Comparison of ENCODE assay signal across 19 cellular contexts in the genomic region with DNA sequence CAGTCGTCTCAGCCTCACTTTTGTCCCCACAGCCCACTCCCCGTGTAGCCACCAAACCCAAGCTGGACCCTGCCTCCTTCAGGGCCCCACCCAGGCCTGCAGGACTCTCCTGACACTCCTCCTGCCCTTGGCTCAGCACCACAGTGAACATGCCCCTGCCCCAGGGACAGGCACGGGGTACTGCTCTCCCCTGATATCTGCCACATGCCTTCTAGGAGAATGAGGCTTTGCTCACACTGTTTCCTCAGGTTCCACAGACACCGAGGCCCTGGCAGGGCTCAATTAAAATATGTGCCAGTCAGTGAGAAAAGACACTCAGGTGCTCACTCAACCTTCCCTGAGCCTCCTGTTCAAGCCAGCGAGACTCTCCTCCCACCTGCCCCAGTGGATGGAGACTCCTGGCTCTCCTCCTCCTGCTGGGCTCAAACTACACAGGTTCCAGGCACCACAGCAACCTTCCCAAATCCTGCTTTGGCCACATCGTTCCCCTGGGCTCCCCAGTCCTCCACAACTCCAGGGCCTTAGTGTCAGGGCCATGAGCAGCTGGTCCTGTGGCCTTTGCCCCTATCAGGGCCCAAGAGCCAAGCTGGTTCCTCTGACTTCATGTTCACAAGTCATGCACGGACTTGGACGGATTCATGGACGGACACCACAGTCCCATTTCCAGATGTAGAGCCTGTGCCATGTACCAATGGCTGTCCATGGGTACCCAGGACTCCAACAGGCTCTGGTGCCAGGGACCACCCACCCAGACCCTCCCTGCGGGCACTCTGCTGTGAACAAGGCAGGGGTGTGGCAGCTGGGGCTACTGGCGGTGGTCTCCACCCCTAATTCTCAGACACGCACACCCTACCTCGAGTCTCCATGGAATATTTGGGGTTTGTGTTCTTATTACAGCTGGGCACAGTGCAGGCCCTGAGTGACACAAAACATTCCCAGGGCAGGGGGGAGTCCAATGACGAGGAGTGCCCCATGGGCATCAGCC. TPM values are rescaled to one million over a fixed set of nuclear protein-coding genes. Genes with fewer than 3 reads are reported as not detected.
DNase-seq lines count a peak whose midpoint lies in the region; ATAC-seq and TF ChIP-seq lines count a peak whose summit lies in the region.
"Had no signal": no experiment of that assay in that cellular context is flagged by ENCODE, and none has a peak within 500 bp of the region (broad histone marks: within the 10 kb centered on the region; RNA-seq: fewer than 3 reads in every experiment).

No MANE protein-coding gene starts in this region.

- H3K27ac ChIP-seq in OCI-LY1 (ENCODE audit: low read depth, low read length, poor library complexity, severe bottlenecking): peak overlapping the region; percentile 95
- no peak overlapping the region for H3K27ac ChIP-seq in endodermal cell (ENCODE audit: low read depth, low read length)
- H3K27ac ChIP-seq: colonic mucosa had no signal

- peak overlapping the region; percentile 20 for H3K27ac Mint-ChIP-seq in activated T-cell treated with anti-CD3 and anti-CD28 coated beads, Interleukin-2, amount 50 U/mL, for 72 hours
- H3K27ac Mint-ChIP-seq in endodermal cell: no peak overlapping the region
- H3K27ac Mint-ChIP-seq in stimulated activated naive B cell treated with anti-CD40 and anti-IgM and Interleukin-4, amounts not matched to agents 10 μg/mL and 1 μg/mL and 100 μg/mL, for 72 hours: peak overlapping the region; percentile 94
- H3K27ac Mint-ChIP-seq: T-helper 1 cell treated with Interleukin-12 subunit alpha and Interleukin-12 subunit beta and Interleukin-4 antibody, amounts not matched to agents 30 μg/mL and 1 μg/mL, for 36 hours had no signal

- H3K27me3 ChIP-seq in OCI-LY1 (ENCODE audit: insufficient read depth, low read length) (no peaks in the 10 kb centered on the region), endodermal cell (ENCODE audit: control insufficient read depth, insufficient read depth, low read length, poor library complexity, severe bottlenecking) (no peaks in the 10 kb centered on the region)
- H3K27me3 ChIP-seq: colonic mucosa had no signal

- TF ChIP-seq CTCF in OCI-LY1 (IDR thresholded peaks at IDR 0.05; ENCODE audit: low read length) (no peak), endodermal cell (conservative IDR thresholded peaks at IDR 0.05) (no peak)

- H3K4me3 Mint-ChIP-seq in activated T-cell treated with anti-CD3 and anti-CD28 coated beads, Interleukin-2, amount 50 U/mL, for 72 hours: no peak overlapping the region
- H3K4me3 Mint-ChIP-seq in endodermal cell: no peak overlapping the region
- peak overlapping the region in 1 of 2 donors; percentile 17 for H3K4me3 Mint-ChIP-seq in stimulated activated naive B cell treated with anti-CD40 and anti-IgM and Interleukin-4, amounts not matched to agents 10 μg/mL and 1 μg/mL and 100 μg/mL, for 72 hours
- H3K4me3 Mint-ChIP-seq: immature natural killer cell; T-helper 1 cell treated with Interleukin-12 subunit alpha and Interleukin-12 subunit beta and Interleukin-4 antibody, amounts not matched to agents 30 μg/mL and 1 μg/mL, for 36 hours had no signal

- H3F3A ChIP-seq in OCI-LY1 (ENCODE audit: insufficient read depth, low read length): no peaks in the 10 kb centered on the region; the same call in 1 of the 2 replicates

- no peaks in the 10 kb centered on the region for H3K9me3 Mint-ChIP-seq in activated T-cell treated with anti-CD3 and anti-CD28 coated beads, Interleukin-2, amount 50 U/mL, for 72 hours
- no peaks in the 10 kb centered on the region for H3K9me3 Mint-ChIP-seq in endodermal cell
- H3K9me3 Mint-ChIP-seq in stimulated activated naive B cell treated with anti-CD40 and anti-IgM and Interleukin-4, amounts not matched to agents 10 μg/mL and 1 μg/mL and 100 μg/mL, for 72 hours: no peaks in the 10 kb centered on the region
- H3K9me3 Mint-ChIP-seq: immature natural killer cell; T-helper 1 cell treated with Interleukin-12 subunit alpha and Interleukin-12 subunit beta and Interleukin-4 antibody, amounts not matched to agents 30 μg/mL and 1 μg/mL, for 36 hours had no signal

- H4K20me1 ChIP-seq in OCI-LY1 (ENCODE audit: insufficient read depth, low read length): no peaks in the 10 kb centered on the region

- H3K4me3 ChIP-seq in OCI-LY1 (ENCODE audit: low read depth, low read length, poor library complexity, severe bottlenecking) (peak overlapping the region; percentile 52), endodermal cell (ENCODE audit: low read length) (no peak overlapping the region)
- H3K4me3 ChIP-seq: colonic mucosa had no signal

- WGBS in endodermal cell (ENCODE audit: insufficient coverage in 1 of 2, insufficient read length in 1 of 2), 2 experiments: 92 to 93% methylated on average over 11 to 14 of the region's 14 CpGs

- peaks cover 0 to 3% of the 10 kb centered on the region in 2 donors for H3K36me3 Mint-ChIP-seq in activated T-cell treated with anti-CD3 and anti-CD28 coated beads, Interleukin-2, amount 50 U/mL, for 72 hours (ENCODE audit: insufficient read depth in 2 of 2)
- peaks cover 16% of the 10 kb centered on the region for H3K36me3 Mint-ChIP-seq in endodermal cell (ENCODE audit: low read depth)
- H3K36me3 Mint-ChIP-seq in stimulated activated naive B cell treated with anti-CD40 and anti-IgM and Interleukin-4, amounts not matched to agents 10 μg/mL and 1 μg/mL and 100 μg/mL, for 72 hours: peaks cover 27 to 48% of the 10 kb centered on the region in 2 donors

- no peak overlapping the region for H2AFZ ChIP-seq in OCI-LY1 (ENCODE audit: low read length)

- ATAC-seq in activated T-cell treated with anti-CD3 and anti-CD28 coated beads, Interleukin-2, amount 50 U/mL, for 72 hours (replicated peaks in 1 of 2): no peak
- ATAC-seq in stimulated activated naive B cell treated with anti-CD40 and anti-IgM and Interleukin-4, amounts not matched to agents 10 μg/mL and 1 μg/mL and 100 μg/mL, for 72 hours (replicated peaks): no peak
- ATAC-seq: activated CD4-positive, CD25-positive, alpha-beta regulatory T cell treated with anti-CD3 and anti-CD28 coated beads, Interleukin-2, amount 50 U/mL, for 24 hours; esophagus mucosa; HepG2 had no signal

- no peaks in the 10 kb centered on the region for H3K9me2 ChIP-seq in OCI-LY1 (ENCODE audit: low read depth, low read length)

- H3K4me1 Mint-ChIP-seq in activated T-cell treated with anti-CD3 and anti-CD28 coated beads, Interleukin-2, amount 50 U/mL, for 72 hours (ENCODE audit: low read depth): peaks cover 12% of the 10 kb centered on the region
- peaks cover 5% of the 10 kb centered on the region for H3K4me1 Mint-ChIP-seq in endodermal cell
- peaks cover 63 to 87% of the 10 kb centered on the region in 2 donors for H3K4me1 Mint-ChIP-seq in stimulated activated naive B cell treated with anti-CD40 and anti-IgM and Interleukin-4, amounts not matched to agents 10 μg/mL and 1 μg/mL and 100 μg/mL, for 72 hours

- H3K9me3 ChIP-seq in OCI-LY1 (ENCODE audit: low read length): no peaks in the 10 kb centered on the region
- no peaks in the 10 kb centered on the region for H3K9me3 ChIP-seq in endodermal cell (ENCODE audit: control insufficient read depth, low read length)
- H3K9me3 ChIP-seq: colonic mucosa had no signal

- peak overlapping the region; percentile 59; the same call in 1 of the 2 replicates for H3K9ac ChIP-seq in OCI-LY1 (ENCODE audit: low read length)
- H3K9ac ChIP-seq in endodermal cell (ENCODE audit: extremely low read depth, low read length, poor library complexity, severe bottlenecking): no peak overlapping the region

- H3K4me1 ChIP-seq in OCI-LY1 (ENCODE audit: insufficient read depth, low read length, severe bottlenecking) (peaks cover 97% of the 10 kb centered on the region), endodermal cell (ENCODE audit: control insufficient read depth, insufficient read depth, low read length) (peaks cover 4% of the 10 kb centered on the region)
- H3K4me1 ChIP-seq: colonic mucosa had no signal

- H3K36me3 ChIP-seq in OCI-LY1 (ENCODE audit: insufficient read depth, low read length) (peaks cover 22% of the 10 kb centered on the region; the same call in 1 of the 2 replicates), endodermal cell (ENCODE audit: control insufficient read depth, insufficient read depth, low read length) (peaks cover 25% of the 10 kb centered on the region)
- H3K36me3 ChIP-seq: colonic mucosa had no signal

- peak overlapping the region; percentile 80 for H3K4me2 ChIP-seq in OCI-LY1 (ENCODE audit: low read length)

- no peaks in the 10 kb centered on the region for H3K27me3 Mint-ChIP-seq in activated T-cell treated with anti-CD3 and anti-CD28 coated beads, Interleukin-2, amount 50 U/mL, for 72 hours (ENCODE audit: low read depth)
- no peaks in the 10 kb centered on the region for H3K27me3 Mint-ChIP-seq in endodermal cell (ENCODE audit: insufficient read depth)
- no peaks in the 10 kb centered on the region for H3K27me3 Mint-ChIP-seq in stimulated activated naive B cell treated with anti-CD40 and anti-IgM and Interleukin-4, amounts not matched to agents 10 μg/mL and 1 μg/mL and 100 μg/mL, for 72 hours

- H3K79me2 ChIP-seq in OCI-LY1 (ENCODE audit: insufficient read depth, low read length): peaks cover 31% of the 10 kb centered on the region

- no peak for DNase-seq in activated T-cell treated with anti-CD3 and anti-CD28 coated beads, Interleukin-2, amount 50 U/mL, for 72 hours
- no peak for DNase-seq in activated T-cell treated with anti-CD3 and anti-CD28 coated beads, Interleukin-2, amount 50 U/mL, for 1 hour
- peak; percentile 31 for DNase-seq in endodermal cell
- DNase-seq in stimulated activated naive B cell treated with anti-CD40 and anti-IgM and Interleukin-4, amounts not matched to agents 10 μg/mL and 1 μg/mL and 100 μg/mL, for 72 hours: no peak
- no peak for DNase-seq in central memory CD4-positive, alpha-beta T cell
- no peak for DNase-seq in GM19238 (ENCODE audit: insufficient read length, low spot score)
- no peak for DNase-seq in HUDEP-2 (lab: John Stamatoyannopoulos, UW; ENCODE audit: unreplicated experiment in 76 of 76)
- DNase-seq: amygdala; colonic mucosa; immature natural killer cell; midbrain; NCI-H2107; NCI-H774; stimulated activated CD4-positive, alpha-beta T cell treated with anti-CD3 and anti-CD28 coated beads, Interleukin-2, amount 100 ng/mL, for 48 hours had no signal

RNA-seq across cellular contexts. Expression of a gene that starts 36.6 kb away (rescaled TPM):
- total RNA-seq in activated T-cell treated with anti-CD3 and anti-CD28 coated beads, Interleukin-2, amount 50 U/mL, for 72 hours: 10 to 100 TPM; 15.4 to 15.5 TPM
- 10 to 100 TPM; 20.7 to 20.9 TPM for total RNA-seq in endodermal cell
- 25.4 TPM for polyA plus RNA-seq in endodermal cell (2013, experiment 1 of 2)
- polyA plus RNA-seq in endodermal cell (2013, experiment 2 of 2): 24.1 TPM

RNA-seq across cellular contexts. Expression of a gene that starts 58.1 kb away (rescaled TPM):
- total RNA-seq in activated T-cell treated with anti-CD3 and anti-CD28 coated beads, Interleukin-2, amount 50 U/mL, for 72 hours: 10 to 100 TPM; 12.2 to 14.9 TPM
- 1 to 10 TPM; 9.3 TPM for total RNA-seq in endodermal cell
- polyA plus RNA-seq in endodermal cell (2013, experiment 1 of 2): 8.8 TPM
- 8.6 TPM for polyA plus RNA-seq in endodermal cell (2013, experiment 2 of 2)
